ENCODE assay signal across 21 cellular contexts in genomic region chr14:55366271-55366670, GRCh38. TPM values are rescaled to one million over a fixed set of nuclear protein-coding genes. Genes with fewer than 3 reads are reported as not detected.
DNase-seq lines count a peak whose midpoint lies in the region; ATAC-seq, FAIRE-seq and TF ChIP-seq lines count a peak whose summit lies in the region.
"Had no signal": no experiment of that assay in that cellular context is flagged by ENCODE, and none has a peak within 500 bp of the region (broad histone marks: within the 10 kb centered on the region; RNA-seq: fewer than 3 reads in every experiment).

No MANE protein-coding gene starts in this region.

- peak overlapping the region; percentile 42 for H3K27ac Mint-ChIP-seq in activated naive CD4-positive, alpha-beta T cell treated with anti-CD3 and anti-CD28 coated beads, Interleukin-2, amount 10 ng/mL, durations not matched to agents 7 days and 5 days
- H3K27ac Mint-ChIP-seq in activated naive CD4-positive, alpha-beta T cell treated with anti-CD3 and anti-CD28 coated beads for 36 hours = no peak overlapping the region
- no peak overlapping the region for H3K27ac Mint-ChIP-seq in astrocyte (ENCODE audit: unreplicated experiment)

- H2AFZ ChIP-seq in astrocyte (ENCODE audit: low read depth, low read length) = no peak overlapping the region

- peaks cover 32% of the 10 kb centered on the region for H3K36me3 Mint-ChIP-seq in activated naive CD4-positive, alpha-beta T cell treated with anti-CD3 and anti-CD28 coated beads, Interleukin-2, amount 10 ng/mL, durations not matched to agents 7 days and 5 days
- peaks cover 27% of the 10 kb centered on the region for H3K36me3 Mint-ChIP-seq in activated naive CD4-positive, alpha-beta T cell treated with anti-CD3 and anti-CD28 coated beads for 36 hours (ENCODE audit: low read depth)
- H3K36me3 Mint-ChIP-seq in astrocyte (ENCODE audit: low read depth, unreplicated experiment) = peaks cover 22% of the 10 kb centered on the region

- DNase-seq in activated naive CD4-positive, alpha-beta T cell treated with anti-CD3 and anti-CD28 coated beads, Interleukin-2, amount 10 ng/mL, durations not matched to agents 7 days and 5 days = no peak
- no peak for DNase-seq in activated naive CD4-positive, alpha-beta T cell treated with anti-CD3 and anti-CD28 coated beads for 36 hours
- DNase-seq in astrocyte (ENCODE audit: low read depth) (peak; percentile 48), foreskin keratinocyte (peak in 1 of 2 donors; percentile 51), urothelium cell line (ENCODE audit: low spot score) (no peak), SKM-1 (lab: John Stamatoyannopoulos, UW; ENCODE audit: unreplicated experiment) (no peak)
- DNase-seq: activated CD4-positive, CD25-positive, alpha-beta regulatory T cell treated with anti-CD3 and anti-CD28 coated beads, Interleukin-2, amount 50 U/mL, for 72 hours; Caco-2; H7; NCI-H1436; NCI-H345; nephron progenitor cell; right lobe of liver; stimulated activated naive CD4-positive, alpha-beta T cell; SW 1271 had no signal

- H3K4me3 Mint-ChIP-seq in activated naive CD4-positive, alpha-beta T cell treated with anti-CD3 and anti-CD28 coated beads, Interleukin-2, amount 10 ng/mL, durations not matched to agents 7 days and 5 days = no peak overlapping the region
- no peak overlapping the region for H3K4me3 Mint-ChIP-seq in activated naive CD4-positive, alpha-beta T cell treated with anti-CD3 and anti-CD28 coated beads for 36 hours
- H3K4me3 Mint-ChIP-seq in astrocyte (ENCODE audit: unreplicated experiment) = no peak overlapping the region
- H3K4me3 Mint-ChIP-seq: nephron progenitor cell had no signal

- CTCF ChIA-PET in activated naive CD4-positive, alpha-beta T cell treated with anti-CD3 and anti-CD28 coated beads, Interleukin-2, amount 10 ng/mL, durations not matched to agents 7 days and 5 days (lab: Charles Lee) = no interaction called here
- CTCF ChIA-PET in activated naive CD4-positive, alpha-beta T cell treated with anti-CD3 and anti-CD28 coated beads for 36 hours (lab: Charles Lee) = interaction anchor here (1.0 to 3.8 kb wide), 2 partner anchors 11 to 121 kb away, joined by 3 to 18 read pairs; no protein-coding TSS in a partner anchor

- no peaks in the 10 kb centered on the region for H3K9me3 ChIP-seq in astrocyte (ENCODE audit: insufficient read depth, low read depth, low read length)
- H3K9me3 ChIP-seq: Caco-2, right lobe of liver had no signal

- intact Hi-C loops in activated naive CD4-positive, alpha-beta T cell treated with anti-CD3 and anti-CD28 coated beads for 36 hours (cut with micrococcal nuclease) = no loop called here

- TF ChIP-seq CTCF in astrocyte (IDR thresholded peaks at IDR 0.05; ENCODE audit: insufficient read depth, low read depth, low read length) (no peak), foreskin keratinocyte (conservative IDR thresholded peaks at IDR 0.05) (no peak)

- H3K36me3 ChIP-seq in astrocyte (ENCODE audit: insufficient read depth, low read length) = peaks cover 5% of the 10 kb centered on the region

- no peaks in the 10 kb centered on the region for H3K27me3 Mint-ChIP-seq in activated naive CD4-positive, alpha-beta T cell treated with anti-CD3 and anti-CD28 coated beads, Interleukin-2, amount 10 ng/mL, durations not matched to agents 7 days and 5 days
- no peaks in the 10 kb centered on the region for H3K27me3 Mint-ChIP-seq in activated naive CD4-positive, alpha-beta T cell treated with anti-CD3 and anti-CD28 coated beads for 36 hours (ENCODE audit: low read depth)
- H3K27me3 Mint-ChIP-seq in astrocyte (ENCODE audit: low read depth, unreplicated experiment) = no peaks in the 10 kb centered on the region

- no peaks in the 10 kb centered on the region for H3K9me3 Mint-ChIP-seq in activated naive CD4-positive, alpha-beta T cell treated with anti-CD3 and anti-CD28 coated beads, Interleukin-2, amount 10 ng/mL, durations not matched to agents 7 days and 5 days
- H3K9me3 Mint-ChIP-seq in activated naive CD4-positive, alpha-beta T cell treated with anti-CD3 and anti-CD28 coated beads for 36 hours = no peaks in the 10 kb centered on the region
- H3K9me3 Mint-ChIP-seq in astrocyte (ENCODE audit: unreplicated experiment) = no peaks in the 10 kb centered on the region
- H3K9me3 Mint-ChIP-seq: activated naive CD4-positive, alpha-beta T cell treated with anti-CD3 and anti-CD28 coated beads, Interleukin-2, amount 50 U/mL, for 72 hours; nephron progenitor cell had no signal

- H3K4me2 ChIP-seq in astrocyte (ENCODE audit: low read length) = no peak overlapping the region
- H3K4me2 ChIP-seq: KMS-11 had no signal

- H3K4me1 ChIP-seq in astrocyte (ENCODE audit: insufficient read depth, low read length) (no peaks in the 10 kb centered on the region), foreskin keratinocyte (peaks cover 11% of the 10 kb centered on the region)
- H3K4me1 ChIP-seq: Caco-2, right lobe of liver had no signal

- H3K27ac ChIP-seq in astrocyte (ENCODE audit: low read depth, low read length) = no peak overlapping the region
- H3K27ac ChIP-seq in foreskin keratinocyte = peak overlapping the region; percentile 39
- H3K27ac ChIP-seq: 22Rv1, KMS-11, right lobe of liver had no signal

- H3K4me1 Mint-ChIP-seq in activated naive CD4-positive, alpha-beta T cell treated with anti-CD3 and anti-CD28 coated beads, Interleukin-2, amount 10 ng/mL, durations not matched to agents 7 days and 5 days = no peaks in the 10 kb centered on the region
- peaks cover 11% of the 10 kb centered on the region for H3K4me1 Mint-ChIP-seq in activated naive CD4-positive, alpha-beta T cell treated with anti-CD3 and anti-CD28 coated beads for 36 hours (ENCODE audit: low read depth)
- H3K4me1 Mint-ChIP-seq in astrocyte (ENCODE audit: low read depth, unreplicated experiment) = peaks cover 11% of the 10 kb centered on the region
- H3K4me1 Mint-ChIP-seq: nephron progenitor cell had no signal

- H4K20me1 ChIP-seq in astrocyte (ENCODE audit: insufficient read depth, low read length) = no peaks in the 10 kb centered on the region

- ATAC-seq in foreskin keratinocyte = peak; percentile 78
- ATAC-seq in HG03159 (IDR thresholded peaks at IDR 0.05; ENCODE audit: unreplicated experiment) = no peak
- no peak for ATAC-seq in GM19328 (IDR thresholded peaks at IDR 0.05; ENCODE audit: unreplicated experiment)
- ATAC-seq: activated naive CD4-positive, alpha-beta T cell treated with anti-CD3 and anti-CD28 coated beads, Interleukin-2, amount 50 U/mL, for 72 hours; right lobe of liver had no signal

- no peak overlapping the region for H3K9ac ChIP-seq in astrocyte (ENCODE audit: low read length)
- H3K9ac ChIP-seq: KMS-11 had no signal

- H3K79me2 ChIP-seq in astrocyte (ENCODE audit: insufficient read depth, low read length) = no peaks in the 10 kb centered on the region

- no peaks in the 10 kb centered on the region for H3K27me3 ChIP-seq in astrocyte (ENCODE audit: insufficient read depth, low read length)
- no peaks in the 10 kb centered on the region for H3K27me3 ChIP-seq in foreskin keratinocyte
- H3K27me3 ChIP-seq: right lobe of liver had no signal

- no peak overlapping the region for H3K4me3 ChIP-seq in astrocyte (ENCODE audit: insufficient read depth, low read depth, low read length)
- H3K4me3 ChIP-seq: right lobe of liver had no signal

- FAIRE-seq in astrocyte (lab: Jason Lieb, UNC) (peak; percentile 41), urothelium cell line (lab: Jason Lieb, UNC) (peak; percentile 44)
- FAIRE-seq: GM18507 had no signal

RNA-seq across cellular contexts. Expression of gene ATG14, which starts 45.4 kb away (rescaled TPM):
- total RNA-seq in activated naive CD4-positive, alpha-beta T cell treated with anti-CD3 and anti-CD28 coated beads for 36 hours = 1 to 10 TPM; 4.6 to 4.9 TPM
- total RNA-seq in astrocyte (10.0 and 11.5 TPM in 2 replicates), foreskin keratinocyte (6.3 and 7.8 TPM in 2 replicates)
- 2.0 and 2.3 TPM in 2 replicates for polyA plus RNA-seq in foreskin keratinocyte
